8 cellular contexts compared by ENCODE assay signal in genomic region chr11:10490398-10491232, GRCh38. TPM values are rescaled to one million over a fixed set of nuclear protein-coding genes. Genes with fewer than 3 reads are reported as not detected.
DNase-seq lines count a peak whose midpoint lies in the region; ATAC-seq, FAIRE-seq and TF ChIP-seq lines count a peak whose summit lies in the region.

No MANE protein-coding gene starts in this region.

- H3K27ac ChIP-seq in cingulate gyrus (ENCODE audit: low read depth, low read length) (peak overlapping the region; percentile 92), HepG2 (ENCODE audit: extremely low read length, insufficient read depth, low read length) (no peak overlapping the region), temporal lobe (ENCODE audit: low read depth, low read length) (peak overlapping the region; percentile 98)

- peak; percentile 99 for DNase-seq in AG08395 (ENCODE audit: low spot score)
- peak; percentile 100 for DNase-seq in M059J (ENCODE audit: low read depth)
- DNase-seq in HepG2 (ENCODE audit: low spot score): peak; percentile 68
- DNase-seq in activated gamma-delta T cell treated with Interleukin-2 at 50 U/mL for 16 hours: no peak
- no peak for DNase-seq in NCI-H1092 treated with DMSO at 0.1 percent for 48 hours (lab: John Stamatoyannopoulos, UW)
- DNase-seq in G401 (ENCODE audit: low spot score): no peak

- POLR2A ChIA-PET in HepG2 (lab: Yijun Ruan, JAX): interaction anchor here (1.5 kb wide), 1 partner anchor 50 kb away, joined by 3 read pairs; the partner anchor contains the start of gene RNF141

- no peak for TF ChIP-seq CTCF in HepG2 (CRISPR knock-in tag; IDR thresholded peaks at IDR 0.05)

- no peak for TF ChIP-seq RAD21 in HepG2 (CRISPR knock-in tag; IDR thresholded peaks at IDR 0.05)

- peaks cover 21% of the 10 kb centered on the region for H3K4me1 ChIP-seq in HepG2 (ENCODE audit: insufficient read depth, low read length)

- H3K79me2 ChIP-seq in HepG2 (ENCODE audit: insufficient read depth, low read length): no peaks in the 10 kb centered on the region

- no peaks in the 10 kb centered on the region for H3K9me3 ChIP-seq in HepG2 (ENCODE audit: low read length)

- H3K36me3 ChIP-seq in HepG2 (replicated peaks in 1 of 2; ENCODE audit: control insufficient read depth in 1 of 2, insufficient read depth in 2 of 2, low read length in 2 of 2): no peaks in the 10 kb centered on the region

- H3K27me3 ChIP-seq in HepG2 (ENCODE audit: control insufficient read depth in 1 of 2, insufficient read depth in 2 of 2, low read length in 2 of 2): no peaks in the 10 kb centered on the region

- CTCF ChIA-PET in HepG2 (lab: Yijun Ruan, JAX; ENCODE audit: low intra/inter-chr PET ratio, low total read pairs): no interaction called here

- TF ChIP-seq EP300 in HepG2 (IDR thresholded peaks at IDR 0.05; ENCODE audit: low read depth in 2 of 2, low read length in 2 of 2) (peak in 1 of 2 experiments; percentile 32; a peak in 1 of 4 replicates), HepG2 (CRISPR knock-in tag; IDR thresholded peaks at IDR 0.05; ENCODE audit: borderline replicate concordance) (no peak)

- no peak for TF ChIP-seq POLR2A in HepG2 (IDR thresholded peaks at IDR 0.05; ENCODE audit: insufficient read depth in 1 of 2, low read depth in 2 of 2, low read length in 2 of 2)

- no peak overlapping the region for H3K4me3 ChIP-seq in HepG2 (replicated peaks in 1 of 3; ENCODE audit: insufficient read depth in 1 of 3, low read depth in 2 of 3, low read length in 3 of 3)

- H2AFZ ChIP-seq in HepG2 (ENCODE audit: low read length): no peak overlapping the region

- BruUV-seq in HepG2 (replicated peaks; lab: Mats Ljungman, UMichigan): no TSS peak

- in situ Hi-C loops in HepG2 (cut with HindIII; ENCODE audit: extremely low pct_ligation_motif_present, low pct_unique_long_range_greater_than_20kb): no loop called here
- in situ Hi-C loops in G401 (cut with HindIII; ENCODE audit: low sequenced_read_pairs): no loop called here

- 43% methylated on average over 5 of the region's 13 CpGs for WGBS in HepG2 (ENCODE audit: low lambda C conversion rate)

- no peak overlapping the region for H3K9ac ChIP-seq in HepG2 (ENCODE audit: insufficient read depth, low read depth, low read length)

- H3K4me2 ChIP-seq in HepG2 (ENCODE audit: low read depth, low read length): no peak overlapping the region

- H4K20me1 ChIP-seq in HepG2 (ENCODE audit: insufficient read depth, low read length): no peaks in the 10 kb centered on the region

- ATAC-seq in HepG2: peak; percentile 60

- intact Hi-C loops in HepG2 (cut with micrococcal nuclease; ENCODE audit: unreplicated experiment): no loop called here

- no peak for FAIRE-seq in HepG2 (lab: Jason Lieb, UNC)

TF ChIP-seq in HepG2, 621 proteins besides CTCF, POLR2A, EP300 and RAD21 (continues in another document):
- no peak for TF ChIP-seq ISX (CRISPR knock-in tag; conservative IDR thresholded peaks at IDR 0.05)
- TF ChIP-seq ATF6 (CRISPR knock-in tag; conservative IDR thresholded peaks at IDR 0.05): no peak
- no peak for TF ChIP-seq ZNF513 (CRISPR knock-in tag; conservative IDR thresholded peaks at IDR 0.05)

RNA-seq across cellular contexts. Expression of gene AMPD3, which starts 35.6 kb away (rescaled TPM):
- 11.8 and 17.2 TPM in 2 replicates for total RNA-seq in M059J (2014; rRNA removed; shearing (Covaris generic))
- total RNA-seq in HepG2 (2016; rRNA removed; fragmentation: Illumina TruSeq; extraction: Trizol) (0.31 and 0.33 TPM in 2 replicates), temporal lobe (0.98 TPM)
- total RNA-seq in HepG2 (2016; cell fraction: cytosol; rRNA removed; fragmentation: Illumina TruSeq; extraction: Trizol; ENCODE audit: low read depth): 0.30 TPM in 1 of 2 replicates, not detected in the other
- 0.32 and 0.59 TPM in 2 replicates for total RNA-seq in HepG2 (2016; cell fraction: insoluble cytoplasmic fraction; rRNA removed; fragmentation: Illumina TruSeq; extraction: Trizol)
- total RNA-seq in HepG2 (2016; cell fraction: membrane; rRNA removed; fragmentation: Illumina TruSeq; extraction: Trizol): 0.22 and 0.55 TPM in 2 replicates
- 0.50 and 0.75 TPM in 2 replicates for total RNA-seq in HepG2 (2016; cell fraction: nucleus; rRNA removed; fragmentation: Illumina TruSeq; extraction: Trizol)
- polyA plus RNA-seq in HepG2 (2011; rRNA removed): 1.3 and 2.3 TPM in 2 replicates
- 1.3 TPM in 2 replicates for polyA plus RNA-seq in HepG2 (2011; cell fraction: cytosol; rRNA removed)
- polyA plus RNA-seq in HepG2 (2011; cell fraction: nucleus; rRNA removed): 4.0 and 6.8 TPM in 2 replicates
- 0.68 and 0.98 TPM in 2 replicates for polyA plus RNA-seq in HepG2 (2012)
- polyA plus RNA-seq in HepG2 (2016; cell fraction: cytosol; fragmentation: Illumina TruSeq; extraction: Trizol; ENCODE audit: low read depth): not detected in 2 replicates
- 0.26 and 0.58 TPM in 2 replicates for polyA plus RNA-seq in HepG2 (2016; cell fraction: insoluble cytoplasmic fraction; fragmentation: Illumina TruSeq; extraction: Trizol; ENCODE audit: low read depth)
- 0.08 and 0.31 TPM in 2 replicates for polyA plus RNA-seq in HepG2 (2016; cell fraction: membrane; fragmentation: Illumina TruSeq; extraction: Trizol; ENCODE audit: low read depth)
- polyA plus RNA-seq in HepG2 (2016; cell fraction: nucleus; fragmentation: Illumina TruSeq; extraction: Trizol; ENCODE audit: insufficient read depth, low read depth): 0.57 and 0.97 TPM in 2 replicates
- 5.9 TPM in 2 replicates for polyA minus RNA-seq in HepG2 (2011; rRNA and poly(A)+ RNA removed; ENCODE audit: low replicate concordance)
- 1.8 and 2.4 TPM in 2 replicates for polyA minus RNA-seq in HepG2 (2011; cell fraction: cytosol; rRNA and poly(A)+ RNA removed)
- polyA minus RNA-seq in HepG2 (2011; cell fraction: nucleus; rRNA and poly(A)+ RNA removed): 7.9 and 9.4 TPM in 2 replicates
- total RNA-seq in G401 (2014; rRNA removed; shearing (Covaris generic)): 0.54 and 1.8 TPM in 2 replicates

RNA-seq across cellular contexts. Expression of gene RNF141, which starts 50.4 kb away (rescaled TPM):
- total RNA-seq in M059J (2014; rRNA removed; shearing (Covaris generic)): 31.2 and 31.4 TPM in 2 replicates
- total RNA-seq in HepG2 (2016; rRNA removed; fragmentation: Illumina TruSeq; extraction: Trizol) (22.4 and 34.8 TPM in 2 replicates), temporal lobe (64.7 TPM)
- 16.5 and 19.0 TPM in 2 replicates for total RNA-seq in HepG2 (2016; cell fraction: cytosol; rRNA removed; fragmentation: Illumina TruSeq; extraction: Trizol; ENCODE audit: low read depth)
- 22.0 and 33.1 TPM in 2 replicates for total RNA-seq in HepG2 (2016; cell fraction: insoluble cytoplasmic fraction; rRNA removed; fragmentation: Illumina TruSeq; extraction: Trizol)
- 47.5 and 47.9 TPM in 2 replicates for total RNA-seq in HepG2 (2016; cell fraction: membrane; rRNA removed; fragmentation: Illumina TruSeq; extraction: Trizol)
- total RNA-seq in HepG2 (2016; cell fraction: nucleus; rRNA removed; fragmentation: Illumina TruSeq; extraction: Trizol): 10.6 and 10.7 TPM in 2 replicates
- polyA plus RNA-seq in HepG2 (2011; rRNA removed): 6.8 and 9.3 TPM in 2 replicates
- polyA plus RNA-seq in HepG2 (2011; cell fraction: cytosol; rRNA removed): 4.2 and 7.1 TPM in 2 replicates
- polyA plus RNA-seq in HepG2 (2011; cell fraction: nucleus; rRNA removed): 1.7 and 2.8 TPM in 2 replicates
- 10.1 and 16.8 TPM in 2 replicates for polyA plus RNA-seq in HepG2 (2012)
- 38.7 and 47.4 TPM in 2 replicates for polyA plus RNA-seq in HepG2 (2016; cell fraction: cytosol; fragmentation: Illumina TruSeq; extraction: Trizol; ENCODE audit: low read depth)
- 24.7 and 25.7 TPM in 2 replicates for polyA plus RNA-seq in HepG2 (2016; cell fraction: insoluble cytoplasmic fraction; fragmentation: Illumina TruSeq; extraction: Trizol; ENCODE audit: low read depth)
- polyA plus RNA-seq in HepG2 (2016; cell fraction: membrane; fragmentation: Illumina TruSeq; extraction: Trizol; ENCODE audit: low read depth): 33.5 and 35.6 TPM in 2 replicates
- polyA plus RNA-seq in HepG2 (2016; cell fraction: nucleus; fragmentation: Illumina TruSeq; extraction: Trizol; ENCODE audit: insufficient read depth, low read depth): 10.8 and 13.8 TPM in 2 replicates
- 2.3 and 3.6 TPM in 2 replicates for polyA minus RNA-seq in HepG2 (2011; rRNA and poly(A)+ RNA removed; ENCODE audit: low replicate concordance)
- 5.2 and 5.4 TPM in 2 replicates for polyA minus RNA-seq in HepG2 (2011; cell fraction: cytosol; rRNA and poly(A)+ RNA removed)
- 10.7 and 12.4 TPM in 2 replicates for polyA minus RNA-seq in HepG2 (2011; cell fraction: nucleus; rRNA and poly(A)+ RNA removed)
- total RNA-seq in G401 (2014; rRNA removed; shearing (Covaris generic)): 24.2 and 27.7 TPM in 2 replicates

Comparison
In these comparisons a context has a peak if more than half of its experiments do, and no peak if none do; other contexts are left out.
1. DNase-seq: peak in AG08395 (single experiment), M059J (single experiment) and HepG2 (single experiment); none in activated gamma-delta T cell treated with Interleukin-2 at 50 U/mL for 16 hours (single experiment), NCI-H1092 treated with DMSO at 0.1 percent for 48 hours (single experiment) and G401 (single experiment).